In genomic region chr5:31630931-31631330, GRCh38 we compare ENCODE assay signal across 1 cellular context.
TF ChIP-seq lines count a peak whose summit lies in the region.

No MANE protein-coding gene starts in this region.

TF ChIP-seq in H1, 55 proteins besides CTCF, POLR2A, EP300 and RAD21:
- TF ChIP-seq E2F6 (IDR thresholded peaks at IDR 0.05), result no peak
